Comparison of ENCODE assay signal across 21 cellular contexts in genomic region chr4:76641758-76642157, GRCh38.
DNase-seq lines count a peak whose midpoint lies in the region; ATAC-seq, FAIRE-seq and TF ChIP-seq lines count a peak whose summit lies in the region.
"Had no signal": no experiment of that assay in that cellular context is flagged by ENCODE, and none has a peak within 500 bp of the region (broad histone marks: within the 10 kb centered on the region; RNA-seq: fewer than 3 reads in every experiment).

No MANE protein-coding gene starts in this region.

- dilution Hi-C loops in keratinocyte (cut with MboI; ENCODE audit: extremely low pct_ligation_motif_present, low sequenced_read_pairs), result no loop called here

- intact Hi-C loops in Right ventricle myocardium inferior (cut with DNase I), result no loop called here

- TF ChIP-seq CTCF in keratinocyte (optimal IDR thresholded peaks at IDR 0.05 in 1 of 3, IDR thresholded peaks at IDR 0.05 in 1 of 3, conservative IDR thresholded peaks at IDR 0.05 in 1 of 3; ENCODE audit: extremely low read depth in 1 of 3, insufficient read depth in 2 of 3, low read length in 3 of 3), result no peak

- no peaks in the 10 kb centered on the region for H4K20me1 ChIP-seq in keratinocyte (ENCODE audit: control insufficient read depth, extremely low read depth, insufficient read depth, low read length)

- peak; percentile 29 for FAIRE-seq in keratinocyte (lab: Jason Lieb, UNC)
- FAIRE-seq: TTC549 had no signal

- H3K36me3 ChIP-seq in keratinocyte (ENCODE audit: control insufficient read depth in 2 of 2, extremely low read depth in 1 of 2, insufficient read depth in 2 of 2, low read length in 2 of 2), result no peaks in the 10 kb centered on the region
- H3K36me3 ChIP-seq: neutrophil, thoracic aorta had no signal

- H3K4me2 ChIP-seq in keratinocyte (ENCODE audit: control insufficient read depth, extremely low read depth, insufficient read depth, low read depth, low read length), result peak overlapping the region; percentile 29

- no peak overlapping the region for H3K4me3 ChIP-seq in keratinocyte (ENCODE audit: control insufficient read depth in 2 of 3, extremely low read depth in 1 of 3, insufficient read depth in 2 of 3, low read depth in 1 of 3, low read length in 3 of 3)
- H3K4me3 ChIP-seq: GM23248, psoas muscle, thoracic aorta had no signal

- H2AFZ ChIP-seq in keratinocyte (ENCODE audit: control insufficient read depth, low read length), result no peak overlapping the region
- H2AFZ ChIP-seq: GM23248 had no signal

- no peaks in the 10 kb centered on the region for H3K9me1 ChIP-seq in keratinocyte (ENCODE audit: control insufficient read depth, extremely low read depth, insufficient read depth, low read length)

- no peaks in the 10 kb centered on the region for H3K79me2 ChIP-seq in keratinocyte (ENCODE audit: control insufficient read depth, insufficient read depth, low read length)

- DNase-seq in DMS79 treated with DMSO at 0.1 percent for 48 hours (lab: John Stamatoyannopoulos, UW) (peak; percentile 2), DMS79 (lab: John Stamatoyannopoulos, UW) (no peak), NCI-H128 (lab: John Stamatoyannopoulos, UW; ENCODE audit: unreplicated experiment) (peak; percentile 30), NCI-H510A (lab: John Stamatoyannopoulos, UW) (peak; percentile 33), keratinocyte (ENCODE audit: low read depth, low spot score) (no peak), medulla oblongata (ENCODE audit: extremely low spot score) (no peak), Right ventricle myocardium inferior (ENCODE audit: missing footprints) (no peak)
- DNase-seq: activated naive CD4-positive, alpha-beta T cell; activated T-cell treated with anti-CD3 and anti-CD28 coated beads, Interleukin-2, amount 50 U/mL, for 1 hour; EL; GM23248; left cardiac atrium; psoas muscle; stimulated activated CD4-positive, alpha-beta T cell treated with anti-CD3 and anti-CD28 coated beads, Interleukin-1b, Interleukin-23, amount 100 ng/mL, for 48 hours; T-cell had no signal

- H3K27ac ChIP-seq in keratinocyte (ENCODE audit: control insufficient read depth, insufficient read depth, low read length), result no peak overlapping the region
- H3K27ac ChIP-seq: 22Rv1, GM23248, HL-60, neutrophil, psoas muscle had no signal

- no peaks in the 10 kb centered on the region for H3K27me3 ChIP-seq in keratinocyte (ENCODE audit: control insufficient read depth, extremely low read depth, insufficient read depth, low read length)
- H3K27me3 ChIP-seq: neutrophil had no signal

- ATAC-seq in HG02884 (IDR thresholded peaks at IDR 0.05; ENCODE audit: unreplicated experiment), result no peak
- ATAC-seq in Right ventricle myocardium inferior, result no peak
- ATAC-seq: left cardiac atrium, psoas muscle, T-cell had no signal

- H3K9ac ChIP-seq in keratinocyte (ENCODE audit: control insufficient read depth, extremely low read depth, insufficient read depth, low read length), result no peak overlapping the region
- H3K9ac ChIP-seq: GM23248 had no signal

- H3K9me3 ChIP-seq in keratinocyte (ENCODE audit: control insufficient read depth, low read depth, low read length), result no peaks in the 10 kb centered on the region
- H3K9me3 ChIP-seq: neutrophil, psoas muscle, thoracic aorta had no signal

- H3K4me1 ChIP-seq in keratinocyte (ENCODE audit: control insufficient read depth, extremely low read depth, insufficient read depth, low read length), result peaks cover 54% of the 10 kb centered on the region
- H3K4me1 ChIP-seq: psoas muscle had no signal

Comparison
In these comparisons a context has a peak if more than half of its experiments do, and no peak if none do; other contexts are left out.
1. DNase-seq: peak in DMS79 treated with DMSO at 0.1 percent for 48 hours (single experiment), NCI-H128 (single experiment) and NCI-H510A (single experiment); none in DMS79 (single experiment), keratinocyte (single experiment), medulla oblongata (single experiment) and Right ventricle myocardium inferior (single experiment).